ENCODE assay signal across 17 cellular contexts in the genomic region with DNA sequence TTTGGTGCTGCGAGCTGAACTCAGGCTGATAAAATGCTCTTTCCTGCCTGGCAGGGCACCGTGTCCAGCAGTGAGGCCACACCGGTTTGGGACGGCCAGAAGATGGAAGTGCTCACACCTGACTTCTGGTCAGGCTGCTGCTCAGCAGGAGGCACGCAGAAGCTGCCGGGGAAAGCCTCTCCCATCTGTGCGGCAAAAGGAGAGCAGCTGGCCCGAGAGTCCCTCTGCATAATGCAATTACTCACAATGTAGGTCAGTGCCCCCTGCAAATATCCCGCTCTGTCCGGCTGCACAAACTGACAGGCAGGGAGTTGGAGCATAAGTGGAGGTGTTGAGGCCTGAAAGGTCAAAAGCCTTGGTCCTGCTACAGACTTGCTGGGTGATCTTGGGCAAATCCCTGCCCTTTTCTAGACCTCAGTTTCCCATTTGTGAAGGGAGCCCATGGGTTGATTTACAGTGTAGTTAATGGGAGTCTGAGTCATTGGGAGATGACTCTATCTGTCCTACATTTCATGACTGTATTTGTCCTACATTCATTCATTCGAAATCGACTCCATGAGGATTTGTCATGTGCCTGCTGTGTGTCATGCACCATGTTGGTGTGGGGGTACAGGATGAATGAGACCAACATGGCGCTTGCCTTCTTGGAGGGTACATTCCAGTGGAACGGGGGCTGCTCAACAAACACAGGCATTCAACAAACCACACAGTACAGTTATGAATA.
DNase-seq lines count a peak whose midpoint lies in the region; ATAC-seq, FAIRE-seq and TF ChIP-seq lines count a peak whose summit lies in the region.
"Had no signal": no experiment of that assay in that cellular context is flagged by ENCODE, and none has a peak within 500 bp of the region (broad histone marks: within the 10 kb centered on the region; RNA-seq: fewer than 3 reads in every experiment).

No MANE protein-coding gene starts in this region.

- H3K36me3 ChIP-seq in ACC112 (ENCODE audit: insufficient read depth, low read length) (no peaks in the 10 kb centered on the region), astrocyte (ENCODE audit: insufficient read depth, low read length) (no peaks in the 10 kb centered on the region)
- H3K36me3 ChIP-seq: colonic mucosa, SJSA1 had no signal

- H3K36me3 Mint-ChIP-seq in astrocyte (ENCODE audit: low read depth, unreplicated experiment) (no peaks in the 10 kb centered on the region), glutamatergic neuron (ENCODE audit: unreplicated experiment) (no peaks in the 10 kb centered on the region)
- H3K36me3 Mint-ChIP-seq: activated naive CD4-positive, alpha-beta T cell treated with anti-CD3 and anti-CD28 coated beads, Interleukin-2, amount 50 U/mL, for 24 hours had no signal

- H3K9me3 ChIP-seq in astrocyte (ENCODE audit: insufficient read depth, low read depth, low read length), result no peaks in the 10 kb centered on the region
- H3K9me3 ChIP-seq: colonic mucosa, SJSA1 had no signal

- no peak overlapping the region for H3K27ac Mint-ChIP-seq in astrocyte (ENCODE audit: unreplicated experiment)
- H3K27ac Mint-ChIP-seq in glutamatergic neuron (ENCODE audit: unreplicated experiment), result peak overlapping the region; percentile 99
- H3K27ac Mint-ChIP-seq: activated naive CD4-positive, alpha-beta T cell treated with anti-CD3 and anti-CD28 coated beads, Interleukin-2, amount 50 U/mL, for 24 hours; stimulated activated naive CD8-positive, alpha-beta T cell treated with anti-CD3 and anti-CD28 coated beads, Interleukin-15, Interleukin-2, amounts not matched to agents 100 ng/mL and 50 ng/mL, for 24 hours had no signal

- H3K79me2 ChIP-seq in ACC112 (ENCODE audit: control insufficient read depth, insufficient read depth, low read length, unreplicated experiment) (no peaks in the 10 kb centered on the region), astrocyte (ENCODE audit: insufficient read depth, low read length) (no peaks in the 10 kb centered on the region)

- FAIRE-seq in astrocyte (lab: Jason Lieb, UNC) (no peak), urothelium cell line (lab: Jason Lieb, UNC) (no peak)
- FAIRE-seq: A204.1, D721Med had no signal

- no peaks in the 10 kb centered on the region for H4K20me1 ChIP-seq in astrocyte (ENCODE audit: insufficient read depth, low read length)

- TF ChIP-seq CTCF in astrocyte (IDR thresholded peaks at IDR 0.05; ENCODE audit: insufficient read depth, low read depth, low read length) (no peak), glutamatergic neuron (IDR thresholded peaks at IDR 0.05; ENCODE audit: partially characterized antibody, unreplicated experiment) (no peak)

- H2AFZ ChIP-seq in ACC112 (ENCODE audit: low read length, unreplicated experiment) (no peak overlapping the region), astrocyte (ENCODE audit: low read depth, low read length) (no peak overlapping the region)

- DNase-seq in HS-5 (ENCODE audit: low read depth) (peak; percentile 56), astrocyte (ENCODE audit: low read depth) (peak; percentile 65), glutamatergic neuron (peak; percentile 83), urothelium cell line (ENCODE audit: low spot score) (no peak)
- no peak for DNase-seq in activated CD4-positive, alpha-beta T cell treated with anti-CD3 and anti-CD28 coated beads for 4 hours
- DNase-seq: colonic mucosa; erythroblast; NCI-H2081 treated with DMSO at 0.1 percent for 48 hours; NK-92 treated with Interleukin-12 subunit alpha and Interleukin-12 subunit beta, amount 100 ng/mL, for 24 hours had no signal

- H3K9me3 Mint-ChIP-seq in astrocyte (ENCODE audit: unreplicated experiment) (no peaks in the 10 kb centered on the region), glutamatergic neuron (ENCODE audit: unreplicated experiment) (peaks cover 30% of the 10 kb centered on the region)
- H3K9me3 Mint-ChIP-seq: activated naive CD4-positive, alpha-beta T cell treated with anti-CD3 and anti-CD28 coated beads, Interleukin-2, amount 50 U/mL, for 24 hours; stimulated activated naive CD8-positive, alpha-beta T cell treated with anti-CD3 and anti-CD28 coated beads, Interleukin-15, Interleukin-2, amounts not matched to agents 100 ng/mL and 50 ng/mL, for 24 hours had no signal

- peaks cover 15% of the 10 kb centered on the region for H3K27me3 Mint-ChIP-seq in astrocyte (ENCODE audit: low read depth, unreplicated experiment)
- peaks cover 25% of the 10 kb centered on the region for H3K27me3 Mint-ChIP-seq in glutamatergic neuron (ENCODE audit: unreplicated experiment)
- H3K27me3 Mint-ChIP-seq: activated naive CD4-positive, alpha-beta T cell treated with anti-CD3 and anti-CD28 coated beads, Interleukin-2, amount 50 U/mL, for 24 hours; stimulated activated naive CD8-positive, alpha-beta T cell treated with anti-CD3 and anti-CD28 coated beads, Interleukin-15, Interleukin-2, amounts not matched to agents 100 ng/mL and 50 ng/mL, for 24 hours had no signal

- peak overlapping the region; percentile 38 for H3K4me2 ChIP-seq in astrocyte (ENCODE audit: low read length)

- H3K4me1 ChIP-seq in ACC112 (ENCODE audit: control insufficient read depth, insufficient read depth, low read length, unreplicated experiment) (peaks cover 25% of the 10 kb centered on the region), astrocyte (ENCODE audit: insufficient read depth, low read length) (peaks cover 18% of the 10 kb centered on the region)
- H3K4me1 ChIP-seq: colonic mucosa, SJSA1 had no signal

- no peak overlapping the region for H3K4me3 Mint-ChIP-seq in astrocyte (ENCODE audit: unreplicated experiment)
- H3K4me3 Mint-ChIP-seq in glutamatergic neuron (ENCODE audit: unreplicated experiment), result peak overlapping the region; percentile 80
- H3K4me3 Mint-ChIP-seq: activated naive CD4-positive, alpha-beta T cell treated with anti-CD3 and anti-CD28 coated beads, Interleukin-2, amount 50 U/mL, for 24 hours; stimulated activated naive CD8-positive, alpha-beta T cell treated with anti-CD3 and anti-CD28 coated beads, Interleukin-15, Interleukin-2, amounts not matched to agents 100 ng/mL and 50 ng/mL, for 24 hours had no signal

- H3K4me3 ChIP-seq in ACC112 (ENCODE audit: low read depth, low read length), result no peak overlapping the region
- H3K4me3 ChIP-seq in astrocyte (ENCODE audit: insufficient read depth, low read depth, low read length), result no peak overlapping the region
- H3K4me3 ChIP-seq: colonic mucosa, SJSA1 had no signal

- H3K27ac ChIP-seq in ACC112 (ENCODE audit: low read depth, low read length) (peak overlapping the region; percentile 29; the same call in 1 of the 2 replicates), astrocyte (ENCODE audit: low read depth, low read length) (peak overlapping the region; percentile 51)
- H3K27ac ChIP-seq: colonic mucosa, SJSA1 had no signal

- ATAC-seq in GM21381 (IDR thresholded peaks at IDR 0.05; ENCODE audit: unreplicated experiment) (no peak), GM18870 (IDR thresholded peaks at IDR 0.05; ENCODE audit: unreplicated experiment) (no peak)

- H3K27me3 ChIP-seq in ACC112 (ENCODE audit: insufficient read depth, low read length) (no peaks in the 10 kb centered on the region), astrocyte (ENCODE audit: insufficient read depth, low read length) (peaks cover 4% of the 10 kb centered on the region)
- H3K27me3 ChIP-seq: colonic mucosa, SJSA1 had no signal

- no peak overlapping the region for H3K9ac ChIP-seq in astrocyte (ENCODE audit: low read length)

- peaks cover 12% of the 10 kb centered on the region for H3K4me1 Mint-ChIP-seq in astrocyte (ENCODE audit: low read depth, unreplicated experiment)
- H3K4me1 Mint-ChIP-seq in glutamatergic neuron (ENCODE audit: low read depth, unreplicated experiment), result peaks cover 40% of the 10 kb centered on the region
- H3K4me1 Mint-ChIP-seq: activated naive CD4-positive, alpha-beta T cell treated with anti-CD3 and anti-CD28 coated beads, Interleukin-2, amount 50 U/mL, for 24 hours had no signal

Comparison
In these comparisons a context has a peak if more than half of its experiments do, and no peak if none do; other contexts are left out.
1. DNase-seq: peak in HS-5 (single experiment), astrocyte (single experiment) and glutamatergic neuron (single experiment); none in urothelium cell line (single experiment) and activated CD4-positive, alpha-beta T cell treated with anti-CD3 and anti-CD28 coated beads for 4 hours (0 of 2).